26 cellular contexts compared by ENCODE assay signal in genomic region chr9:16290169-16290568, GRCh38.
DNase-seq lines count a peak whose midpoint lies in the region; ATAC-seq, FAIRE-seq and TF ChIP-seq lines count a peak whose summit lies in the region.
"Had no signal": no experiment of that assay in that cellular context is flagged by ENCODE, and none has a peak within 500 bp of the region (broad histone marks: within the 10 kb centered on the region; RNA-seq: fewer than 3 reads in every experiment).

No MANE protein-coding gene starts in this region.

- no peaks in the 10 kb centered on the region for H3K9me3 ChIP-seq in WERI-Rb-1 (ENCODE audit: severe bottlenecking)
- H3K9me3 ChIP-seq: BE2C, Caco-2, lower lobe of right lung, thoracic aorta had no signal

- DNase-seq in GM12865 (ENCODE audit: low read depth): peak; percentile 50
- peak; percentile 46 for DNase-seq in coronary artery (ENCODE audit: low spot score)
- no peak for DNase-seq in HTR-8/SVneo (ENCODE audit: insufficient read length, low spot score)
- no peak for DNase-seq in WERI-Rb-1
- DNase-seq: activated CD4-positive, alpha-beta T cell treated with anti-CD3 and anti-CD28 coated beads, Interleukin-2, amount 50 U/mL, for 48 hours; activated CD8-positive, alpha-beta memory T cell treated with anti-CD3 and anti-CD28 coated beads, Interleukin-2, amount 50 U/mL, for 48 hours; activated gamma-delta T cell; BE2C; Caco-2; DMS79 treated with DMSO at 0.1 percent for 48 hours; head of caudate nucleus; kidney glomerular epithelial cell; lower lobe of right lung; NCI-H1105 treated with DMSO at 0.1 percent for 48 hours; NCI-H2029; NCI-H226; RPMI8226; stimulated activated naive CD4-positive, alpha-beta T cell treated with Interleukin-2 at 50 U/mL for 16 hours; T-helper 2 cell had no signal

- FAIRE-seq in HTR-8/SVneo (lab: Jason Lieb, UNC): no peak
- FAIRE-seq: H1 had no signal

- H3K27me3 ChIP-seq in WERI-Rb-1 (ENCODE audit: insufficient read depth, low read depth, severe bottlenecking): no peaks in the 10 kb centered on the region
- H3K27me3 ChIP-seq: BE2C had no signal

- peak overlapping the region in 1 of 2 donors; percentile 32 for H3K27ac ChIP-seq in coronary artery
- no peak overlapping the region for H3K27ac ChIP-seq in WERI-Rb-1
- H3K27ac ChIP-seq: lower lobe of right lung, SK-N-MC, thoracic aorta had no signal

- H3K36me3 ChIP-seq in WERI-Rb-1: no peaks in the 10 kb centered on the region
- H3K36me3 ChIP-seq: BE2C, lower lobe of right lung, thoracic aorta had no signal

- ATAC-seq in HG02610 (IDR thresholded peaks at IDR 0.05; ENCODE audit: unreplicated experiment): peak; percentile 64
- peak; percentile 33 for ATAC-seq in HG03558 (IDR thresholded peaks at IDR 0.05; ENCODE audit: extremely low read depth, unreplicated experiment)
- no peak for ATAC-seq in HG03432 (IDR thresholded peaks at IDR 0.05; ENCODE audit: unreplicated experiment)
- no peak for ATAC-seq in GM21423 (IDR thresholded peaks at IDR 0.05; ENCODE audit: unreplicated experiment)

- no peak overlapping the region for H3K4me3 ChIP-seq in GM12865 (ENCODE audit: low read depth, low read length)
- H3K4me3 ChIP-seq in coronary artery: no peak overlapping the region
- no peak overlapping the region for H3K4me3 ChIP-seq in WERI-Rb-1 (ENCODE audit: low read depth, low read length)
- H3K4me3 ChIP-seq: lower lobe of right lung, SK-N-MC, thoracic aorta had no signal

- TF ChIP-seq CTCF in GM12865 (IDR thresholded peaks at IDR 0.05; ENCODE audit: insufficient read depth, low read depth, low read length, missing control alignments) (peak; percentile 12), coronary artery (IDR thresholded peaks at IDR 0.05) (no peak), WERI-Rb-1 (IDR thresholded peaks at IDR 0.05; ENCODE audit: low read depth, low read length) (no peak)

Comparison
In these comparisons a context has a peak if more than half of its experiments do, and no peak if none do; other contexts are left out.
1. DNase-seq: peak in GM12865 (single experiment) and coronary artery (single experiment); none in HTR-8/SVneo (single experiment) and WERI-Rb-1 (single experiment).
2. ATAC-seq: peak in HG02610 (single experiment) and HG03558 (single experiment); none in HG03432 (single experiment) and GM21423 (single experiment).